Comparison of ENCODE assay signal across 26 cellular contexts in the genomic region with DNA sequence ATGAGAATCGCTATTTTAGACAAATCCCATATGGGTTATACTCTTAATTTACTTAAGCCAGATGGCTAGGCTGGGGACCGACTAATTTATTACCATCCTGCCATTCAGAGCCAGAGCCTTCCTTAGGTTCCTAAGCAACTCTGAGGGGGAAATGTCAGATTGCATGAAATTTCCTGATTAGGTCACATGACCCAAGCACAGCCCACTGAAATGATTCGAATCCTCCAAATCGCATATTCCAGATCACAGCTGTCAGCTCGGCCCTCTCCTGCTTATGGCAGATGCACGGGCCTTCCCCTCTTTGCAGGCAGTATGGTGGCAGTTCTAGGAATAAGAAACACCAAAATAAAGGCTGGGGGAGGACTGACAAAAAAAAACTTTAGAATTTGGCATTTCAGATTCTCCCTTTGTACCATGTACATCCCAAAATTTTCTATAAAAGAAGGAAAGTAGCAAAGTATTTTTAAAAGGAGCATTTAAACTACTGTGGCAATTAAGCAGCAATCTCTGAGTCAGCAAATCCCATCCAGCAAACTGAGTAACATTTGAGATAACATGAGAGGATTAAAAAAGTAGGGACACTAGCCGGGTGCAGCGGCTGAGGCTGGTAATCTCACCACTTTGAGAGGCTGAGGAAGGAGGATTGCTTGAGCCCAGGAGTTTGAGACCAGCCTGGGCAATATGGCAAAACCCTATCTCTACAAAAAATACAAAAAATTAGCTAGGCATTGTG. TPM values are rescaled to one million over a fixed set of nuclear protein-coding genes. Genes with fewer than 3 reads are reported as not detected.
DNase-seq lines count a peak whose midpoint lies in the region; ATAC-seq and TF ChIP-seq lines count a peak whose summit lies in the region.
"Had no signal": no experiment of that assay in that cellular context is flagged by ENCODE, and none has a peak within 500 bp of the region (broad histone marks: within the 10 kb centered on the region; RNA-seq: fewer than 3 reads in every experiment).

No MANE protein-coding gene starts in this region.

- H3K4me2 ChIP-seq in BLaER1: peak overlapping the region; percentile 63
- H3K4me2 ChIP-seq: hepatocyte had no signal

- H3K36me3 ChIP-seq in BLaER1: no peaks in the 10 kb centered on the region
- H3K36me3 ChIP-seq: ascending aorta, suprapubic skin had no signal

- ATAC-seq in WTC11 (no peak), Right ventricle myocardium superior (ENCODE audit: poor library complexity) (no peak)
- ATAC-seq: activated CD8-positive, alpha-beta memory T cell treated with anti-CD3 and anti-CD28 coated beads, Interleukin-2, amount 10 ng/mL, durations not matched to agents 7 days and 5 days; GM12878; left ventricle myocardium superior; PC-3 had no signal

- no peaks in the 10 kb centered on the region for H4K20me1 ChIP-seq in BLaER1

- no peak overlapping the region for H3K27ac Mint-ChIP-seq in WTC11
- H3K27ac Mint-ChIP-seq: activated CD4-positive, alpha-beta T cell treated with anti-CD3 and anti-CD28 coated beads, Interleukin-2, amount 10 ng/mL, durations not matched to agents 24 days and 14 days; activated CD8-positive, alpha-beta memory T cell treated with anti-CD3 and anti-CD28 coated beads, Interleukin-2, amount 10 ng/mL, durations not matched to agents 7 days and 5 days; activated naive CD4-positive, alpha-beta T cell treated with anti-CD3 and anti-CD28 coated beads, Interleukin-2, amount 50 U/mL, for 24 hours; CD8-positive, alpha-beta memory T cell had no signal

- no peak for TF ChIP-seq CTCF in WTC11 (IDR thresholded peaks at IDR 0.05)

- peak overlapping the region; percentile 25; the same call in 1 of the 2 replicates for H3K27ac ChIP-seq in BLaER1
- H3K27ac ChIP-seq: hepatocyte, suprapubic skin had no signal

- CTCF ChIA-PET in WTC11 (lab: Charles Lee): no interaction called here

- peaks cover 4% of the 10 kb centered on the region; the same call in 1 of the 2 replicates for H3K4me1 Mint-ChIP-seq in WTC11
- H3K4me1 Mint-ChIP-seq: activated CD4-positive, alpha-beta T cell treated with anti-CD3 and anti-CD28 coated beads, Interleukin-2, amount 10 ng/mL, durations not matched to agents 24 days and 14 days; activated CD8-positive, alpha-beta memory T cell treated with anti-CD3 and anti-CD28 coated beads, Interleukin-2, amount 10 ng/mL, durations not matched to agents 7 days and 5 days; activated naive CD4-positive, alpha-beta T cell treated with anti-CD3 and anti-CD28 coated beads, Interleukin-2, amount 50 U/mL, for 24 hours; CD8-positive, alpha-beta memory T cell had no signal

- no peaks in the 10 kb centered on the region for H3K27me3 Mint-ChIP-seq in WTC11 (ENCODE audit: low read depth)
- H3K27me3 Mint-ChIP-seq: activated CD8-positive, alpha-beta memory T cell treated with anti-CD3 and anti-CD28 coated beads, Interleukin-2, amount 10 ng/mL, durations not matched to agents 7 days and 5 days; activated naive CD4-positive, alpha-beta T cell treated with anti-CD3 and anti-CD28 coated beads, Interleukin-2, amount 50 U/mL, for 24 hours had no signal

- H3K9me3 ChIP-seq in BLaER1: no peaks in the 10 kb centered on the region
- H3K9me3 ChIP-seq: ascending aorta, suprapubic skin had no signal

- H3K27me3 ChIP-seq in BLaER1: no peaks in the 10 kb centered on the region
- H3K27me3 ChIP-seq: ascending aorta, dorsolateral prefrontal cortex, hepatocyte, suprapubic skin had no signal

- DNase-seq in NCI-H446 (lab: John Stamatoyannopoulos, UW) (peak; percentile 56 to 90), WTC11 (ENCODE audit: low spot score) (no peak), left kidney (ENCODE audit: low read depth, low spot score) (peak; percentile 46), NCI-H2107 (lab: John Stamatoyannopoulos, UW) (no peak), Right ventricle myocardium superior (no peak), NCI-H1092 treated with DMSO at 0.1 percent for 48 hours (lab: John Stamatoyannopoulos, UW) (no peak)
- DNase-seq in activated naive CD4-positive, alpha-beta T cell treated with anti-CD3 and anti-CD28 coated beads, Interleukin-2, amount 50 U/mL, for 16 hours: no peak
- DNase-seq: activated CD4-positive, alpha-beta T cell treated with anti-CD3 and anti-CD28 coated beads, Interleukin-2, amount 10 ng/mL, durations not matched to agents 24 days and 14 days; activated CD8-positive, alpha-beta memory T cell treated with anti-CD3 and anti-CD28 coated beads, Interleukin-2, amount 10 ng/mL, durations not matched to agents 7 days and 5 days; CD8-positive, alpha-beta memory T cell; central memory CD4-positive, alpha-beta T cell; DND-41; foreskin fibroblast; Kasumi-1; left ventricle myocardium superior; NCI-H2029 treated with DMSO at 0.1 percent for 48 hours; NCI-H748 treated with DMSO at 0.1 percent for 48 hours; PC-3; SHP77 treated with DMSO at 0.1 percent for 48 hours had no signal

- POLR2A ChIA-PET in WTC11 (lab: Charles Lee): no interaction called here

- H3K4me3 Mint-ChIP-seq in WTC11: no peak overlapping the region
- H3K4me3 Mint-ChIP-seq: activated CD4-positive, alpha-beta T cell treated with anti-CD3 and anti-CD28 coated beads, Interleukin-2, amount 10 ng/mL, durations not matched to agents 24 days and 14 days; activated CD8-positive, alpha-beta memory T cell treated with anti-CD3 and anti-CD28 coated beads, Interleukin-2, amount 10 ng/mL, durations not matched to agents 7 days and 5 days; activated naive CD4-positive, alpha-beta T cell treated with anti-CD3 and anti-CD28 coated beads, Interleukin-2, amount 50 U/mL, for 24 hours; CD8-positive, alpha-beta memory T cell had no signal

- peaks cover 8% of the 10 kb centered on the region; the same call in 1 of the 2 replicates for H3K9me3 Mint-ChIP-seq in WTC11
- H3K9me3 Mint-ChIP-seq: activated CD4-positive, alpha-beta T cell treated with anti-CD3 and anti-CD28 coated beads, Interleukin-2, amount 10 ng/mL, durations not matched to agents 24 days and 14 days; activated naive CD4-positive, alpha-beta T cell treated with anti-CD3 and anti-CD28 coated beads, Interleukin-2, amount 50 U/mL, for 24 hours; CD8-positive, alpha-beta memory T cell had no signal

- peaks cover 29% of the 10 kb centered on the region for H3K4me1 ChIP-seq in BLaER1
- H3K4me1 ChIP-seq: suprapubic skin had no signal

- no peak overlapping the region; the same call in 1 of the 2 replicates for H3K4me3 ChIP-seq in BLaER1
- H3K4me3 ChIP-seq: ascending aorta, dorsolateral prefrontal cortex, GM12878, hepatocyte, suprapubic skin had no signal

- intact Hi-C loops in Right ventricle myocardium superior (cut with DNase I): no loop called here

- no peak overlapping the region for H3K9ac ChIP-seq in BLaER1

- no peaks in the 10 kb centered on the region for H3K36me3 Mint-ChIP-seq in WTC11
- H3K36me3 Mint-ChIP-seq: activated CD8-positive, alpha-beta memory T cell treated with anti-CD3 and anti-CD28 coated beads, Interleukin-2, amount 10 ng/mL, durations not matched to agents 7 days and 5 days; activated naive CD4-positive, alpha-beta T cell treated with anti-CD3 and anti-CD28 coated beads, Interleukin-2, amount 50 U/mL, for 24 hours had no signal

TF ChIP-seq in WTC11, 78 proteins besides CTCF, POLR2A, EP300 and RAD21:
- TF ChIP-seq, protein P1, sequence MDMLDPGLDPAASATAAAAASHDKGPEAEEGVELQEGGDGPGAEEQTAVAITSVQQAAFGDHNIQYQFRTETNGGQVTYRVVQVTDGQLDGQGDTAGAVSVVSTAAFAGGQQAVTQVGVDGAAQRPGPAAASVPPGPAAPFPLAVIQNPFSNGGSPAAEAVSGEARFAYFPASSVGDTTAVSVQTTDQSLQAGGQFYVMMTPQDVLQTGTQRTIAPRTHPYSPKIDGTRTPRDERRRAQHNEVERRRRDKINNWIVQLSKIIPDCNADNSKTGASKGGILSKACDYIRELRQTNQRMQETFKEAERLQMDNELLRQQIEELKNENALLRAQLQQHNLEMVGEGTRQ (CRISPR knock-in tag; IDR thresholded peaks at IDR 0.05): peak; percentile 47; the same call in 1 of the 2 replicates
- no peak for TF ChIP-seq SMAD4 (CRISPR knock-in tag; IDR thresholded peaks at IDR 0.05)

RNA-seq across cellular contexts. Expression of a gene that starts 30.5 kb away (rescaled TPM):
- total RNA-seq in WTC11 (2021) (51.3 to 56.9 TPM (median 56.5 TPM) in 3 replicates), Right ventricle myocardium superior (410 TPM)

Comparison
In these comparisons a context has a peak if more than half of its experiments do, and no peak if none do; other contexts are left out.
1. DNase-seq: peak in NCI-H446 (2 of 2) and left kidney (single experiment); none in WTC11 (single experiment), NCI-H2107 (single experiment), activated naive CD4-positive, alpha-beta T cell treated with anti-CD3 and anti-CD28 coated beads, Interleukin-2, amount 50 U/mL, for 16 hours (single experiment), Right ventricle myocardium superior (single experiment) and NCI-H1092 treated with DMSO at 0.1 percent for 48 hours (single experiment).